ENCODE assay signal across 1 cellular context in the genomic region with DNA sequence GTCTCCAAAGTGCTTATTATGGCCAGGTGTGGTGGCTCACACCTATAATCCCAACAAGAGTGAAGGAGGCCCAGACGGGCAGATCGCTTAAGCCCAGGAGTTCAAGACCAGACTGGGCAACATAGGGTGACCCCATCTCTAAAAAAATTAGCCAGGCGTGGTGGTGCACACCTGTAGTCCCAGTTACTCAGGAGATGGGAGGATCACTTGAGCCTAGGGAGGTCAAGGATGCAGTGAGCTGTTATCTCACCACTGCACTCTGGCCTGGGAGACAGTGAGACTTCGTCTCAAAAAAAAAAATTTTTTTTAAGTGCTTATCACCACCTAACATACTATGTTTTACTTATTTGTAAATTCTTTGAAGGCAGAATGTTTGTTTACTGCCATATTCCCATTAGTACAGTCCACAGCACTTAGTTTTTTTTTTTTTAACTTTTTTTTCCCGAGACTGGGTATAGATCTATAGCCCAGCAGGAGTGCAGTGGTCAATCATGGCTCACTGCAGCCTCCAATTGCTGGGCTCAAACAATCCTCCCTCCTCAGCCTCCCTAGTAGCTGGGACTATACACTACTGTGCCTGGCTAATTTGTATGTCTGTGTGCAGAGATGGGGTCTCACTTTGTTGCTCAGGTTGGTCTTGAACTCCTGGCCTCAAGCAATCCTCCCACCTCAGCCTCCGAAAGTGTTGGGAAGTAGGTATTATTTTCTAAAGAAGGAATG.
A peak's percentile ranks its signal among the peaks of the same experiment; 100 is the strongest.
TF ChIP-seq lines count a peak whose summit lies in the region.

No MANE protein-coding gene starts in this region.

TF ChIP-seq in HEK293, 187 proteins besides CTCF, POLR2A, EP300 and RAD21:
- TF ChIP-seq ZNF121 (tag by site-specific recombination; IDR thresholded peaks at IDR 0.05) (peak; percentile 64; the same call in 1 of the 2 replicates), ZBTB21 (tag by site-specific recombination; IDR thresholded peaks at IDR 0.05) (no peak)
